1 cellular context compared by ENCODE assay signal in genomic region chr20:50929299-50930138, GRCh38.
TF ChIP-seq lines count a peak whose summit lies in the region.

No MANE protein-coding gene starts in this region.

TF ChIP-seq in K562, 482 proteins besides CTCF, POLR2A, EP300 and RAD21 (continued from another document and continues in another):
- TF ChIP-seq HMGXB4 (CRISPR knock-in tag; IDR thresholded peaks at IDR 0.05) = peak; percentile 78; the same call in 1 of the 2 replicates
- TF ChIP-seq MAFG (tag; conservative IDR thresholded peaks at IDR 0.05) = no peak
- no peak for TF ChIP-seq ZSCAN32 (CRISPR knock-in tag; IDR thresholded peaks at IDR 0.05)
- peak; percentile 93 for TF ChIP-seq ETS1 (conservative IDR thresholded peaks at IDR 0.05; ENCODE audit: control insufficient read depth, low read depth, low read length)
- TF ChIP-seq ZNF316 (IDR thresholded peaks at IDR 0.05) = no peak
- TF ChIP-seq ZNF146 (CRISPR knock-in tag; IDR thresholded peaks at IDR 0.05; ENCODE audit: unreplicated experiment) = no peak
- TF ChIP-seq TFAP4 (CRISPR knock-in tag; IDR thresholded peaks at IDR 0.05; ENCODE audit: borderline replicate concordance) = peak; percentile 78; the same call in 1 of the 2 replicates
- TF ChIP-seq HMG20A (CRISPR knock-in tag; conservative IDR thresholded peaks at IDR 0.05) = no peak
- TF ChIP-seq HEY1 (CRISPR knock-in tag; IDR thresholded peaks at IDR 0.05; ENCODE audit: borderline replicate concordance) = no peak
- no peak for TF ChIP-seq ZNF280A (IDR thresholded peaks at IDR 0.05; ENCODE audit: low read depth, partially characterized antibody)
- TF ChIP-seq HSF4 (CRISPR knock-in tag; IDR thresholded peaks at IDR 0.05; ENCODE audit: borderline replicate concordance) = no peak
- no peak for TF ChIP-seq HBP1 (CRISPR knock-in tag; IDR thresholded peaks at IDR 0.05)
- peak; percentile 87 for TF ChIP-seq CREM (IDR thresholded peaks at IDR 0.05; ENCODE audit: low read depth)
- TF ChIP-seq MBD1 (CRISPR knock-in tag; IDR thresholded peaks at IDR 0.05) = no peak
- TF ChIP-seq CSDE1 (IDR thresholded peaks at IDR 0.05) = no peak
- no peak for TF ChIP-seq ID3 (CRISPR knock-in tag; IDR thresholded peaks at IDR 0.05)
- no peak for TF ChIP-seq ID3 (tag; IDR thresholded peaks at IDR 0.05)
- no peak for TF ChIP-seq ZFPM2 (CRISPR knock-in tag; IDR thresholded peaks at IDR 0.05)
- TF ChIP-seq MCM2 (IDR thresholded peaks at IDR 0.05; ENCODE audit: low read depth) = no peak
- TF ChIP-seq ZNF395 (CRISPR knock-in tag; IDR thresholded peaks at IDR 0.05) = 0 out of 2 replicates have a peak, but pooled peaks have one; percentile 69
- peak; percentile 81 for TF ChIP-seq SMAD3 (CRISPR knock-in tag; conservative IDR thresholded peaks at IDR 0.05)
- no peak for TF ChIP-seq RBM22 (IDR thresholded peaks at IDR 0.05; ENCODE audit: low read depth, low read length, poor library complexity, severe bottlenecking)
- TF ChIP-seq USF1 (CRISPR knock-in tag; IDR thresholded peaks at IDR 0.05) = no peak
- TF ChIP-seq ZNF347 (CRISPR knock-in tag; IDR thresholded peaks at IDR 0.05; ENCODE audit: low read depth) = no peak
- TF ChIP-seq PCBP1 (IDR thresholded peaks at IDR 0.05; ENCODE audit: low read depth, low read length, poor library complexity, severe bottlenecking) = no peak
- TF ChIP-seq MAFK (IDR thresholded peaks at IDR 0.05; ENCODE audit: low read length) = no peak; the same call in 1 of the 2 replicates
- 0 out of 2 replicates have a peak, but pooled peaks have one; percentile 33 for TF ChIP-seq ARID2 (IDR thresholded peaks at IDR 0.05)
- no peak for TF ChIP-seq ZNF121 (CRISPR knock-in tag; conservative IDR thresholded peaks at IDR 0.05)
- peak; percentile 53 for TF ChIP-seq TBP (optimal IDR thresholded peaks at IDR 0.05; ENCODE audit: low read depth, low read length)
- no peak for TF ChIP-seq NELFE (IDR thresholded peaks at IDR 0.05; ENCODE audit: insufficient read depth, insufficient read length)
- TF ChIP-seq ZNF407 (IDR thresholded peaks at IDR 0.05; ENCODE audit: low read depth) = no peak
- TF ChIP-seq DPF2 (IDR thresholded peaks at IDR 0.05) = peak; percentile 76
- no peak; the same call in 1 of the 2 replicates for TF ChIP-seq KLF6 (CRISPR knock-in tag; IDR thresholded peaks at IDR 0.05; ENCODE audit: borderline replicate concordance)
- peak; percentile 53; the same call in 1 of the 2 replicates for TF ChIP-seq SMARCE1 (IDR thresholded peaks at IDR 0.05)
- TF ChIP-seq DLX4 (CRISPR knock-in tag; IDR thresholded peaks at IDR 0.05) = no peak
- TF ChIP-seq PREB (CRISPR knock-in tag; IDR thresholded peaks at IDR 0.05) = no peak
- TF ChIP-seq ZC3H4 (CRISPR knock-in tag; IDR thresholded peaks at IDR 0.05; ENCODE audit: borderline replicate concordance) = no peak
- TF ChIP-seq NFRKB (IDR thresholded peaks at IDR 0.05; ENCODE audit: low read depth) = peak; percentile 50; the same call in 1 of the 2 replicates
- TF ChIP-seq BHLHE40 (IDR thresholded peaks at IDR 0.05; ENCODE audit: low read length) = no peak; the same call in 1 of the 2 replicates
